ENCODE assay signal across 13 cellular contexts in the genomic region with DNA sequence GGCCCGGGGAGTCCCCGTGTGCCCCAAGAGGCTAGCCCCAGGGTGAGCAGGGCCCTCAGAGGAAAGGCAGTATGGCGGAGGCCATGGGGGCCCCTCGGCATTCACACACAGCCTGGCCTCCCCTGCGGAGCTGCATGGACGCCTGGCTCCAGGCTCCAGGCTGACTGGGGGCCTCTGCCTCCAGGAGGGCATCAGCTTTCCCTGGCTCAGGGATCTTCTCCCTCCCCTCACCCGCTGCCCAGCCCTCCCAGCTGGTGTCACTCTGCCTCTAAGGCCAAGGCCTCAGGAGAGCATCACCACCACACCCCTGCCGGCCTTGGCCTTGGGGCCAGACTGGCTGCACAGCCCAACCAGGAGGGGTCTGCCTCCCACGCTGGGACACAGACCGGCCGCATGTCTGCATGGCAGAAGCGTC. TPM values are rescaled to one million over a fixed set of nuclear protein-coding genes. Genes with fewer than 3 reads are reported as not detected.
DNase-seq lines count a peak whose midpoint lies in the region; ATAC-seq and TF ChIP-seq lines count a peak whose summit lies in the region.
"Had no signal": no experiment of that assay in that cellular context is flagged by ENCODE, and none has a peak within 500 bp of the region (broad histone marks: within the 10 kb centered on the region; RNA-seq: fewer than 3 reads in every experiment).

No MANE protein-coding gene starts in this region.

- no peak overlapping the region for H3K4me3 ChIP-seq in ovary
- H3K4me3 ChIP-seq in endodermal cell (ENCODE audit: low read length): no peak overlapping the region

- H3K4me1 Mint-ChIP-seq in type B pancreatic cell (ENCODE audit: unreplicated experiment): no peaks in the 10 kb centered on the region
- H3K4me1 Mint-ChIP-seq in endodermal cell: peaks cover 2% of the 10 kb centered on the region
- no peaks in the 10 kb centered on the region for H3K4me1 Mint-ChIP-seq in natural killer cell

- no peak for TF ChIP-seq POLR2A in ovary (IDR thresholded peaks at IDR 0.05)

- H3K36me3 ChIP-seq in ovary: no peaks in the 10 kb centered on the region
- no peaks in the 10 kb centered on the region for H3K36me3 ChIP-seq in endodermal cell (ENCODE audit: control insufficient read depth, insufficient read depth, low read length)

- ATAC-seq in Right ventricle myocardium superior (ENCODE audit: poor library complexity) (peak; percentile 5), Right ventricle myocardium inferior (no peak), left ventricle myocardium superior (peak; percentile 3), natural killer cell (no peak)

- H3K36me3 Mint-ChIP-seq in type B pancreatic cell (no peaks in the 10 kb centered on the region), endodermal cell (ENCODE audit: low read depth) (no peaks in the 10 kb centered on the region), natural killer cell (no peaks in the 10 kb centered on the region)

- DNase-seq in Right ventricle myocardium superior (peak; percentile 52), Right ventricle myocardium inferior (ENCODE audit: missing footprints) (no peak), left ventricle myocardium superior (no peak), ovary (peak; percentile 51 to 85 (median 64)), type B pancreatic cell (ENCODE audit: extremely low spot score, unreplicated experiment) (peak; percentile 51), endodermal cell (no peak), natural killer cell (no peak), amygdala (lab: John Stamatoyannopoulos, UW) (no peak)
- DNase-seq: C1 segment of cervical spinal cord, IMR-90, Kasumi-1, NCI-H1930, NCI-H2171 had no signal

- intact Hi-C loops in Right ventricle myocardium superior (cut with DNase I): no loop called here
- intact Hi-C loops in Right ventricle myocardium inferior (cut with DNase I): no loop called here
- intact Hi-C loops in left ventricle myocardium superior (cut with micrococcal nuclease): no loop called here
- intact Hi-C loops in ovary (cut with DNase I): no loop called here
- intact Hi-C loops in natural killer cell (cut with micrococcal nuclease): no loop called here

- 34 to 53% (median 37%) methylated on average over 12 of the region's 12 CpGs for WGBS in ovary, 3 donors
- WGBS in endodermal cell (ENCODE audit: insufficient coverage in 1 of 2, insufficient read length in 1 of 2), 2 experiments: 89% methylated on average over 12 of the region's 12 CpGs; no CpG with 5 or more reads in 1 of the 2 experiments

- no peak for TF ChIP-seq EP300 in ovary (IDR thresholded peaks at IDR 0.05)

- H3K9ac ChIP-seq in endodermal cell (ENCODE audit: extremely low read depth, low read length, poor library complexity, severe bottlenecking): no peak overlapping the region

- H3K27me3 Mint-ChIP-seq in type B pancreatic cell (peaks cover 9% of the 10 kb centered on the region), endodermal cell (ENCODE audit: insufficient read depth) (peaks cover 28% of the 10 kb centered on the region), natural killer cell (ENCODE audit: low read depth in 2 of 2) (peaks cover 0 to 2% of the 10 kb centered on the region in 2 donors)

- no peaks in the 10 kb centered on the region for H3K27me3 ChIP-seq in ovary
- no peaks in the 10 kb centered on the region for H3K27me3 ChIP-seq in endodermal cell (ENCODE audit: control insufficient read depth, insufficient read depth, low read length, poor library complexity, severe bottlenecking)

- no peak overlapping the region for H3K4me3 Mint-ChIP-seq in type B pancreatic cell
- H3K4me3 Mint-ChIP-seq in endodermal cell: no peak overlapping the region
- no peak overlapping the region for H3K4me3 Mint-ChIP-seq in natural killer cell

- H3K9me3 ChIP-seq in ovary: no peaks in the 10 kb centered on the region
- H3K9me3 ChIP-seq in endodermal cell (ENCODE audit: control insufficient read depth, low read length): no peaks in the 10 kb centered on the region

- no peaks in the 10 kb centered on the region for H3K9me3 Mint-ChIP-seq in type B pancreatic cell
- H3K9me3 Mint-ChIP-seq in endodermal cell: no peaks in the 10 kb centered on the region
- no peaks in the 10 kb centered on the region for H3K9me3 Mint-ChIP-seq in natural killer cell

- H3K4me1 ChIP-seq in ovary (ENCODE audit: insufficient read depth) (peaks cover 22% of the 10 kb centered on the region), endodermal cell (ENCODE audit: control insufficient read depth, insufficient read depth, low read length) (no peaks in the 10 kb centered on the region)

- TF ChIP-seq CTCF in ovary (IDR thresholded peaks at IDR 0.05) (no peak), type B pancreatic cell (conservative IDR thresholded peaks at IDR 0.05) (no peak), endodermal cell (conservative IDR thresholded peaks at IDR 0.05) (no peak), natural killer cell (IDR thresholded peaks at IDR 0.05) (no peak)

- peak overlapping the region; percentile 35 to 49 for H3K27ac ChIP-seq in ovary
- no peak overlapping the region for H3K27ac ChIP-seq in endodermal cell (ENCODE audit: low read depth, low read length)

- H3K27ac Mint-ChIP-seq in type B pancreatic cell (no peak overlapping the region), endodermal cell (no peak overlapping the region), natural killer cell (no peak overlapping the region)

RNA-seq across cellular contexts. Expression of a gene that starts 16.9 kb away (rescaled TPM):
- total RNA-seq in Right ventricle myocardium superior (39.9 TPM), Right ventricle myocardium inferior (41.6 TPM), left ventricle myocardium superior (46.3 TPM), ovary (10 to 100 TPM; 15.3 to 33.6 (median 29.2) TPM), type B pancreatic cell (ENCODE audit: low replicate concordance) (23.4 and 39.2 TPM in 2 replicates), endodermal cell (10 to 100 TPM; 45.2 to 49.4 TPM), natural killer cell (10 to 100 TPM; 21.6 to 25.4 (median 22.0) TPM)
- 10 to 100 TPM; 25.0 to 30.2 TPM for polyA plus RNA-seq in ovary
- polyA plus RNA-seq in endodermal cell (2013, experiment 1 of 2): 38.3 TPM
- polyA plus RNA-seq in endodermal cell (2013, experiment 2 of 2): 31.3 TPM

Comparison
In these comparisons a context has a peak if more than half of its experiments do, and no peak if none do; other contexts are left out.
1. ATAC-seq: peak in Right ventricle myocardium superior (single experiment) and left ventricle myocardium superior (single experiment); none in Right ventricle myocardium inferior (single experiment) and natural killer cell (0 of 3).
2. DNase-seq: peak in Right ventricle myocardium superior (single experiment), ovary (5 of 5) and type B pancreatic cell (single experiment); none in Right ventricle myocardium inferior (single experiment), left ventricle myocardium superior (single experiment), endodermal cell (single experiment), natural killer cell (single experiment) and amygdala (0 of 56).